ENCODE assay signal across 1 cellular context in the genomic region with DNA sequence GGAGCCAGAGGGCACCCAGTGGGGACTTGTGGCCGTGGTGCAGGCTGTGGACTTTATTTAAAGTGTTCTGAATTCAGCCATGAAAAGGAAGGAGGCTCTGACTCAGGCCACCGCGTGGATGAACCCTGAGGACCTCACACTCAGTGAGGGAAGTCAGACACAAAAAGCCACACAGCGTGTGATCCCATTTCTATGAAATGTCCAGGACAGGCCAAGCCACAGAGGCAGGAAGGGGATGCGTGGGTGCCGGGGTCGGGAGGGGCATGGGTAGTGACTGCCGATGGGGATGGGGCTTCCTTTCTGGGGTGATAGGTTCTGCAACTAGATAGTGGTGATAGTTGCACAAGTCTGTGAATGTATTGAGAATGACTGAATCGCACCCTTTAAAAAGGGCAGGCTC.
TF ChIP-seq lines count a peak whose summit lies in the region.

No MANE protein-coding gene starts in this region.

TF ChIP-seq in WTC11, 78 proteins besides CTCF, POLR2A, EP300 and RAD21 (continued from another document):
- TF ChIP-seq GABPB1 (CRISPR knock-in tag; IDR thresholded peaks at IDR 0.05), result no peak
- no peak for TF ChIP-seq NR1H2 (CRISPR knock-in tag; IDR thresholded peaks at IDR 0.05)
- TF ChIP-seq, protein P1, sequence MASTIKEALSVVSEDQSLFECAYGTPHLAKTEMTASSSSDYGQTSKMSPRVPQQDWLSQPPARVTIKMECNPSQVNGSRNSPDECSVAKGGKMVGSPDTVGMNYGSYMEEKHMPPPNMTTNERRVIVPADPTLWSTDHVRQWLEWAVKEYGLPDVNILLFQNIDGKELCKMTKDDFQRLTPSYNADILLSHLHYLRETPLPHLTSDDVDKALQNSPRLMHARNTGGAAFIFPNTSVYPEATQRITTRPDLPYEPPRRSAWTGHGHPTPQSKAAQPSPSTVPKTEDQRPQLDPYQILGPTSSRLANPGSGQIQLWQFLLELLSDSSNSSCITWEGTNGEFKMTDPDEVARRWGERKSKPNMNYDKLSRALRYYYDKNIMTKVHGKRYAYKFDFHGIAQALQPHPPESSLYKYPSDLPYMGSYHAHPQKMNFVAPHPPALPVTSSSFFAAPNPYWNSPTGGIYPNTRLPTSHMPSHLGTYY (CRISPR knock-in tag; IDR thresholded peaks at IDR 0.05), result no peak
- TF ChIP-seq, protein P2, sequence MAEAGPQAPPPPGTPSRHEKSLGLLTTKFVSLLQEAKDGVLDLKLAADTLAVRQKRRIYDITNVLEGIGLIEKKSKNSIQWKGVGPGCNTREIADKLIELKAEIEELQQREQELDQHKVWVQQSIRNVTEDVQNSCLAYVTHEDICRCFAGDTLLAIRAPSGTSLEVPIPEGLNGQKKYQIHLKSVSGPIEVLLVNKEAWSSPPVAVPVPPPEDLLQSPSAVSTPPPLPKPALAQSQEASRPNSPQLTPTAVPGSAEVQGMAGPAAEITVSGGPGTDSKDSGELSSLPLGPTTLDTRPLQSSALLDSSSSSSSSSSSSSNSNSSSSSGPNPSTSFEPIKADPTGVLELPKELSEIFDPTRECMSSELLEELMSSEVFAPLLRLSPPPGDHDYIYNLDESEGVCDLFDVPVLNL (CRISPR knock-in tag; IDR thresholded peaks at IDR 0.05; ENCODE audit: borderline replicate concordance, low read depth), result no peak
- no peak for TF ChIP-seq ATF1 (CRISPR knock-in tag; IDR thresholded peaks at IDR 0.05)
- TF ChIP-seq, protein P3, sequence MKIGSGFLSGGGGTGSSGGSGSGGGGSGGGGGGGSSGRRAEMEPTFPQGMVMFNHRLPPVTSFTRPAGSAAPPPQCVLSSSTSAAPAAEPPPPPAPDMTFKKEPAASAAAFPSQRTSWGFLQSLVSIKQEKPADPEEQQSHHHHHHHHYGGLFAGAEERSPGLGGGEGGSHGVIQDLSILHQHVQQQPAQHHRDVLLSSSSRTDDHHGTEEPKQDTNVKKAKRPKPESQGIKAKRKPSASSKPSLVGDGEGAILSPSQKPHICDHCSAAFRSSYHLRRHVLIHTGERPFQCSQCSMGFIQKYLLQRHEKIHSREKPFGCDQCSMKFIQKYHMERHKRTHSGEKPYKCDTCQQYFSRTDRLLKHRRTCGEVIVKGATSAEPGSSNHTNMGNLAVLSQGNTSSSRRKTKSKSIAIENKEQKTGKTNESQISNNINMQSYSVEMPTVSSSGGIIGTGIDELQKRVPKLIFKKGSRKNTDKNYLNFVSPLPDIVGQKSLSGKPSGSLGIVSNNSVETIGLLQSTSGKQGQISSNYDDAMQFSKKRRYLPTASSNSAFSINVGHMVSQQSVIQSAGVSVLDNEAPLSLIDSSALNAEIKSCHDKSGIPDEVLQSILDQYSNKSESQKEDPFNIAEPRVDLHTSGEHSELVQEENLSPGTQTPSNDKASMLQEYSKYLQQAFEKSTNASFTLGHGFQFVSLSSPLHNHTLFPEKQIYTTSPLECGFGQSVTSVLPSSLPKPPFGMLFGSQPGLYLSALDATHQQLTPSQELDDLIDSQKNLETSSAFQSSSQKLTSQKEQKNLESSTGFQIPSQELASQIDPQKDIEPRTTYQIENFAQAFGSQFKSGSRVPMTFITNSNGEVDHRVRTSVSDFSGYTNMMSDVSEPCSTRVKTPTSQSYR (CRISPR knock-in tag; IDR thresholded peaks at IDR 0.05), result no peak
- no peak for TF ChIP-seq ETV6 (CRISPR knock-in tag; IDR thresholded peaks at IDR 0.05)
- TF ChIP-seq, protein P4, sequence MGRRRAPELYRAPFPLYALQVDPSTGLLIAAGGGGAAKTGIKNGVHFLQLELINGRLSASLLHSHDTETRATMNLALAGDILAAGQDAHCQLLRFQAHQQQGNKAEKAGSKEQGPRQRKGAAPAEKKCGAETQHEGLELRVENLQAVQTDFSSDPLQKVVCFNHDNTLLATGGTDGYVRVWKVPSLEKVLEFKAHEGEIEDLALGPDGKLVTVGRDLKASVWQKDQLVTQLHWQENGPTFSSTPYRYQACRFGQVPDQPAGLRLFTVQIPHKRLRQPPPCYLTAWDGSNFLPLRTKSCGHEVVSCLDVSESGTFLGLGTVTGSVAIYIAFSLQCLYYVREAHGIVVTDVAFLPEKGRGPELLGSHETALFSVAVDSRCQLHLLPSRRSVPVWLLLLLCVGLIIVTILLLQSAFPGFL (CRISPR knock-in tag; IDR thresholded peaks at IDR 0.05; ENCODE audit: borderline replicate concordance), result no peak
